Comparison of ENCODE assay signal across 18 cellular contexts in the genomic region with DNA sequence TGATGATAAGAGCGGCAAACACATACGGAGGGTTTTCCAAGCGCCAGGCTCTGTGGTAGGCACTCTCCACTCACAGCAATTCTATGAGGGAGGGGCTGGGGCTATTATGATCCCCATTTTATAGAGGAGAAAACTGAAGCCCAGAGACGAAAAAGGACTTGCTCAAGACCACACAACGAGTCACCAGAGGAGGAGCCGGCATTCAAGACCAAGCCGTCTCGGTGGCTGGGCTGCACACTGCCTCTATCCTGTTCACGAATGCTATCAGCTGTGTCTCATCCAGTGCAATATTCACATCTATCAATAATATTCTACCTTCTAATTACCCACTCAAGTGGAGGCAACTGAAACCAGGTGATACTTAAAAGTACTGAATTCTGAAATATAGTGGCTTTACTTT.
DNase-seq lines count a peak whose midpoint lies in the region; ATAC-seq and TF ChIP-seq lines count a peak whose summit lies in the region.
"Had no signal": no experiment of that assay in that cellular context is flagged by ENCODE, and none has a peak within 500 bp of the region (broad histone marks: within the 10 kb centered on the region; RNA-seq: fewer than 3 reads in every experiment).

No MANE protein-coding gene starts in this region.

- no peak for TF ChIP-seq CTCF in esophagus muscularis mucosa (IDR thresholded peaks at IDR 0.05)

- DNase-seq in ELR (ENCODE audit: low read depth) (peak; percentile 69), RKO (ENCODE audit: low spot score) (peak; percentile 17), esophagus muscularis mucosa (ENCODE audit: extremely low spot score) (no peak), non-pigmented ciliary epithelial cell (ENCODE audit: low read depth) (peak; percentile 15), activated gamma-delta T cell (lab: John Stamatoyannopoulos, UW) (no peak), NCI-H69 (lab: John Stamatoyannopoulos, UW) (no peak)
- DNase-seq: activated CD4-positive, alpha-beta T cell treated with anti-CD3 and anti-CD28 coated beads for 36 hours; activated T-cell treated with anti-CD3 and anti-CD28 coated beads, Interleukin-2, amount 50 U/mL, for 72 hours; AML-193; CD8-positive, alpha-beta memory T cell; mucosa of descending colon; NCI-H1092 treated with DMSO at 0.1 percent for 48 hours; NCI-H2029 treated with DMSO at 0.1 percent for 48 hours; T-cell had no signal

- H3K27ac ChIP-seq in esophagus muscularis mucosa (replicated peaks in 1 of 4) = peak overlapping the region in 3 of 4 donors; percentile 23 to 54 (median 28)
- H3K27ac ChIP-seq: vagina had no signal

- ATAC-seq in GM18511 (IDR thresholded peaks at IDR 0.05; ENCODE audit: unreplicated experiment) = no peak
- ATAC-seq: activated CD4-positive, alpha-beta T cell treated with anti-CD3 and anti-CD28 coated beads for 36 hours; activated T-cell treated with anti-CD3 and anti-CD28 coated beads, Interleukin-2, amount 50 U/mL, for 72 hours; sciatic nerve; T-cell had no signal

- no peak for TF ChIP-seq POLR2A in esophagus muscularis mucosa (IDR thresholded peaks at IDR 0.05; ENCODE audit: low read depth)

- no peaks in the 10 kb centered on the region for H3K27me3 ChIP-seq in esophagus muscularis mucosa
- H3K27me3 ChIP-seq: vagina had no signal

- intact Hi-C loops in esophagus muscularis mucosa (cut with DNase I) = no loop called here

- no peak for TF ChIP-seq EP300 in esophagus muscularis mucosa (IDR thresholded peaks at IDR 0.05)

- no peaks in the 10 kb centered on the region for H3K36me3 ChIP-seq in esophagus muscularis mucosa
- H3K36me3 ChIP-seq: vagina had no signal

- 94% methylated on average over 9 of the region's 9 CpGs for WGBS in esophagus muscularis mucosa

- H3K4me3 ChIP-seq in esophagus muscularis mucosa = no peak overlapping the region
- H3K4me3 ChIP-seq: coronary artery, mucosa of descending colon, vagina had no signal

- no peaks in the 10 kb centered on the region for H3K9me3 ChIP-seq in esophagus muscularis mucosa
- H3K9me3 ChIP-seq: mucosa of descending colon, vagina had no signal

- H3K4me1 ChIP-seq in esophagus muscularis mucosa = peaks cover 0 to 28% (median 12%) of the 10 kb centered on the region in 4 donors
- H3K4me1 ChIP-seq: vagina had no signal

Comparison
In these comparisons a context has a peak if more than half of its experiments do, and no peak if none do; other contexts are left out.
1. DNase-seq: peak in ELR (single experiment), RKO (single experiment) and non-pigmented ciliary epithelial cell (single experiment); none in esophagus muscularis mucosa (single experiment), activated gamma-delta T cell (single experiment) and NCI-H69 (single experiment).